Comparison of ENCODE assay signal across 19 cellular contexts in the genomic region with DNA sequence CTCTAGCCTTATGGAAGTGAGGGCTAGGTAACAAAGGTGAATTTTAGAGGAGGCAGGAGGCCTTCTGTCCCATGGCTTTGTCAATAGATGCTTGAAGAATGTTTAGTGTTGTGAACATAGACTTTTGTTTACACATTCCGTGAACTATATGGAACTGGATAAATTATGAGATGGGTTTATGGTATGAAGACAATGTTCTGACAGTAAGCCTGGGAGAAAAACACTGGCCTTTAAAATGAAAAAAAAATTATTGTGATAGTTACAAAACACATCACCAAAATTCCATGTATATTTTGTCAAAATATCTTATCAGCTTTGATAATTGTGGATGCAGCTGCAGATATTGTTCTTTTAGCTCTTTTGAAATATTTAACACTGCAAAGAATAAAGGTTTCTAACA.
DNase-seq lines count a peak whose midpoint lies in the region; ATAC-seq, FAIRE-seq and TF ChIP-seq lines count a peak whose summit lies in the region.
"Had no signal": no experiment of that assay in that cellular context is flagged by ENCODE, and none has a peak within 500 bp of the region (broad histone marks: within the 10 kb centered on the region; RNA-seq: fewer than 3 reads in every experiment).

No MANE protein-coding gene starts in this region.

- TF ChIP-seq EP300 in A549 (IDR thresholded peaks at IDR 0.05): no peak

- DNase-seq in A549 (ENCODE audit: low read depth in 1 of 2, low spot score in 1 of 2) (no peak), Karpas-422 (peak; percentile 23), amniotic epithelial cell (ENCODE audit: low read depth) (peak; percentile 72), iris pigment epithelial cell (ENCODE audit: low read depth) (peak; percentile 67), DMS114 treated with DMSO at 0.1 percent for 48 hours (lab: John Stamatoyannopoulos, UW; ENCODE audit: unreplicated experiment) (no peak), cerebellum (ENCODE audit: low spot score) (no peak), MG63 (no peak)
- DNase-seq: Caco-2; CD4-positive, CD25-positive, alpha-beta regulatory T cell; CD8-positive, alpha-beta T cell; DND-41; GOT3; HFFc6 had no signal

- no peaks in the 10 kb centered on the region for H3K9me2 ChIP-seq in Karpas-422 (replicated peaks; ENCODE audit: insufficient read depth, low read length)

- H3K9me3 ChIP-seq in A549 (no peaks in the 10 kb centered on the region), Karpas-422 (ENCODE audit: low read length) (no peaks in the 10 kb centered on the region), MG63 (no peaks in the 10 kb centered on the region)
- H3K9me3 ChIP-seq: BLaER1, Caco-2, HAP-1 had no signal

- H3K4me3 ChIP-seq in A549 (no peak overlapping the region), Karpas-422 (ENCODE audit: low read length) (no peak overlapping the region), MG63 (no peak overlapping the region)
- H3K4me3 ChIP-seq: BLaER1, HAP-1 had no signal

- no peaks in the 10 kb centered on the region for H4K20me1 ChIP-seq in Karpas-422 (ENCODE audit: insufficient read depth, low read depth, low read length)
- H4K20me1 ChIP-seq: BLaER1 had no signal

- H3K4me1 ChIP-seq in A549 (no peaks in the 10 kb centered on the region), Karpas-422 (ENCODE audit: low read length) (no peaks in the 10 kb centered on the region)
- H3K4me1 ChIP-seq: Caco-2, HAP-1 had no signal

- H3K27me3 ChIP-seq in Karpas-422 (ENCODE audit: low read length) (no peaks in the 10 kb centered on the region), MG63 (no peaks in the 10 kb centered on the region)
- H3K27me3 ChIP-seq: BLaER1 had no signal

- no peak overlapping the region for H3K4me2 ChIP-seq in A549
- no peak overlapping the region for H3K4me2 ChIP-seq in Karpas-422 (ENCODE audit: low read depth, low read length, poor library complexity, severe bottlenecking)
- H3K4me2 ChIP-seq: BLaER1 had no signal

- TF ChIP-seq RAD21 in A549 (conservative IDR thresholded peaks at IDR 0.05 in 1 of 2, IDR thresholded peaks at IDR 0.05 in 1 of 2): no peak

- H3K36me3 ChIP-seq in Karpas-422 (ENCODE audit: insufficient read depth, low read length) (no peaks in the 10 kb centered on the region), MG63 (no peaks in the 10 kb centered on the region)
- H3K36me3 ChIP-seq: BLaER1, HAP-1 had no signal

- no peaks in the 10 kb centered on the region for H3K79me2 ChIP-seq in Karpas-422 (ENCODE audit: low read length)

- POLR2A ChIA-PET in A549 (lab: Yijun Ruan, JAX): no interaction called here

- H3K27ac ChIP-seq in A549 (no peak overlapping the region), Karpas-422 (ENCODE audit: low read length) (no peak overlapping the region)
- H3K27ac ChIP-seq: BLaER1, C4-2B had no signal

- H3K9ac ChIP-seq in Karpas-422 (ENCODE audit: low read length): no peak overlapping the region
- H3K9ac ChIP-seq: BLaER1 had no signal

- H2AFZ ChIP-seq in Karpas-422 (ENCODE audit: low read length): no peak overlapping the region

- CTCF ChIA-PET in A549 (lab: Yijun Ruan, JAX): no interaction called here

- FAIRE-seq in A549 (lab: Jason Lieb, UNC): peak; percentile 7
- FAIRE-seq: G401.6, GM12892, H54 had no signal

- no peak for TF ChIP-seq POLR2A in A549 (IDR thresholded peaks at IDR 0.05; ENCODE audit: low read length)

- ATAC-seq in A549: no peak
- ATAC-seq: CD8-positive, alpha-beta T cell had no signal

- TF ChIP-seq CTCF in A549 (IDR thresholded peaks at IDR 0.05): no peak

- 62% methylated on average over 1 of the region's 1 CpG for WGBS in A549 (ENCODE audit: missing lambda C conversion rate)

TF ChIP-seq in A549, 52 proteins besides CTCF, POLR2A, EP300 and RAD21:
- TF ChIP-seq MAFK (IDR thresholded peaks at IDR 0.05; ENCODE audit: partially characterized antibody) (no peak), ELK1 (IDR thresholded peaks at IDR 0.05; ENCODE audit: low read depth, low read length) (no peak), FOSB (CRISPR knock-in tag; IDR thresholded peaks at IDR 0.05) (no peak), TP53 (CRISPR knock-in tag; IDR thresholded peaks at IDR 0.05) (no peak), CEBPB (IDR thresholded peaks at IDR 0.05) (no peak), ESRRA (IDR thresholded peaks at IDR 0.05; ENCODE audit: borderline replicate concordance, low read length) (no peak), RFX5 (IDR thresholded peaks at IDR 0.05) (no peak), FOSL2 (IDR thresholded peaks at IDR 0.05) (no peak), FOSL2 (CRISPR knock-in tag; IDR thresholded peaks at IDR 0.05) (no peak), NFE2L2 (conservative IDR thresholded peaks at IDR 0.05; ENCODE audit: low read length) (no peak), RCOR1 (IDR thresholded peaks at IDR 0.05; ENCODE audit: low read depth, low read length) (no peak), NR3C1 (IDR thresholded peaks at IDR 0.05) (no peak), JUN (IDR thresholded peaks at IDR 0.05) (no peak), ATOH8 (CRISPR knock-in tag; IDR thresholded peaks at IDR 0.05; ENCODE audit: low read depth) (no peak)

Comparison
In these comparisons a context has a peak if more than half of its experiments do, and no peak if none do; other contexts are left out.
1. DNase-seq: peak in Karpas-422 (single experiment), amniotic epithelial cell (single experiment) and iris pigment epithelial cell (single experiment); none in A549 (0 of 2), DMS114 treated with DMSO at 0.1 percent for 48 hours (single experiment), cerebellum (single experiment) and MG63 (single experiment).